ENCODE assay signal across 18 cellular contexts in genomic region chr11:132008872-132009271, GRCh38.
DNase-seq lines count a peak whose midpoint lies in the region; ATAC-seq and TF ChIP-seq lines count a peak whose summit lies in the region.
"Had no signal": no experiment of that assay in that cellular context is flagged by ENCODE, and none has a peak within 500 bp of the region (broad histone marks: within the 10 kb centered on the region; RNA-seq: fewer than 3 reads in every experiment).

No MANE protein-coding gene starts in this region.

- H3K27ac ChIP-seq in SK-N-SH (ENCODE audit: low read depth in 2 of 2, low read length in 1 of 2) (no peak overlapping the region), mesendoderm (ENCODE audit: low read depth, low read length) (no peak overlapping the region), upper lobe of right lung (no peak overlapping the region), heart left ventricle (no peak overlapping the region)
- no peak overlapping the region for H3K27ac ChIP-seq in naive thymus-derived CD4-positive, alpha-beta T cell (ENCODE audit: low read depth, low read length)
- H3K27ac ChIP-seq: BLaER1 treated with 17β-estradiol and CSF1 and Interleukin-3, amounts not matched to agents 10 nM and 100 nM had no signal

- TF ChIP-seq EP300 in SK-N-SH (IDR thresholded peaks at IDR 0.05; ENCODE audit: borderline replicate concordance in 1 of 2, low read depth in 1 of 2, low read length in 1 of 2), result no peak

- H3K4me3 ChIP-seq in SK-N-SH (ENCODE audit: low read depth in 2 of 2, low read length in 1 of 2) (no peak overlapping the region), mesendoderm (ENCODE audit: low read length) (no peak overlapping the region), upper lobe of right lung (no peak overlapping the region), heart left ventricle (no peak overlapping the region)
- H3K4me3 ChIP-seq in naive thymus-derived CD4-positive, alpha-beta T cell (ENCODE audit: low read length), result no peak overlapping the region
- H3K4me3 ChIP-seq: BLaER1 treated with 17β-estradiol and CSF1 and Interleukin-3, amounts not matched to agents 10 nM and 100 nM; HAP-1; K562 had no signal

- H4K8ac ChIP-seq in mesendoderm (ENCODE audit: low read depth, low read length), result no peak overlapping the region

- H4K5ac ChIP-seq in mesendoderm (ENCODE audit: low read length), result no peak overlapping the region

- H3K4me2 ChIP-seq in SK-N-SH (no peak overlapping the region), mesendoderm (ENCODE audit: low read length) (no peak overlapping the region)

- no peaks in the 10 kb centered on the region for H3K9me2 ChIP-seq in SK-N-SH

- H3K18ac ChIP-seq in mesendoderm (ENCODE audit: low read length), result no peak overlapping the region

- H3K4me1 Mint-ChIP-seq in chondrocyte (ENCODE audit: low read depth), result peaks cover 9% of the 10 kb centered on the region
- no peaks in the 10 kb centered on the region for H3K4me1 Mint-ChIP-seq in naive thymus-derived CD4-positive, alpha-beta T cell

- WGBS in SK-N-SH (ENCODE audit: low lambda C conversion rate), result 35% methylated on average over 4 of the region's 4 CpGs
- no CpG with 5 or more reads among the region's 4 CpGs for WGBS in mesendoderm (ENCODE audit: extremely low coverage, insufficient coverage, low lambda C conversion rate)
- 27 to 36% (median 34%) methylated on average over 4 of the region's 4 CpGs for WGBS in heart left ventricle, 4 donors

- no peaks in the 10 kb centered on the region for H3F3A ChIP-seq in SK-N-SH (replicated peaks; ENCODE audit: insufficient read depth)

- TF ChIP-seq RAD21 in SK-N-SH (IDR thresholded peaks at IDR 0.05; ENCODE audit: low read length), result no peak

- H2BK120ac ChIP-seq in mesendoderm (ENCODE audit: low read depth, low read length), result no peak overlapping the region

- no peaks in the 10 kb centered on the region for H3K36me3 ChIP-seq in SK-N-SH (replicated peaks in 1 of 2; ENCODE audit: control insufficient read depth in 1 of 2, insufficient read depth in 2 of 2, low read length in 1 of 2)
- H3K36me3 ChIP-seq in mesendoderm (ENCODE audit: control insufficient read depth, insufficient read depth, low read length), result no peaks in the 10 kb centered on the region
- H3K36me3 ChIP-seq in upper lobe of right lung, result no peaks in the 10 kb centered on the region
- H3K36me3 ChIP-seq in heart left ventricle, result no peaks in the 10 kb centered on the region
- no peaks in the 10 kb centered on the region for H3K36me3 ChIP-seq in naive thymus-derived CD4-positive, alpha-beta T cell (ENCODE audit: control insufficient read depth in 2 of 3, insufficient read depth in 3 of 3, low read length in 3 of 3)
- H3K36me3 ChIP-seq: BLaER1 treated with 17β-estradiol and CSF1 and Interleukin-3, amounts not matched to agents 10 nM and 100 nM; HAP-1 had no signal

- H3K27ac Mint-ChIP-seq in chondrocyte (ENCODE audit: unreplicated experiment), result peak overlapping the region; percentile 77
- H3K27ac Mint-ChIP-seq in naive thymus-derived CD4-positive, alpha-beta T cell, result no peak overlapping the region

- H3K4ac ChIP-seq in mesendoderm (ENCODE audit: low read depth, low read length), result no peak overlapping the region

- CTCF ChIA-PET in SK-N-SH (lab: Yijun Ruan, JAX), result interaction anchor here (1.0 kb wide), 1 partner anchor 141 kb away, joined by 3 read pairs; no protein-coding TSS in a partner anchor
- CTCF ChIA-PET in naive thymus-derived CD4-positive, alpha-beta T cell (lab: Charles Lee), result no interaction called here

- H3K9me3 ChIP-seq in SK-N-SH (no peaks in the 10 kb centered on the region), upper lobe of right lung (no peaks in the 10 kb centered on the region), heart left ventricle (no peaks in the 10 kb centered on the region)
- no peaks in the 10 kb centered on the region for H3K9me3 ChIP-seq in naive thymus-derived CD4-positive, alpha-beta T cell (ENCODE audit: control insufficient read depth in 2 of 3, low read length in 3 of 3)
- H3K9me3 ChIP-seq: HAP-1 had no signal

- H3K36me3 Mint-ChIP-seq in chondrocyte (ENCODE audit: low read depth), result no peaks in the 10 kb centered on the region
- no peaks in the 10 kb centered on the region for H3K36me3 Mint-ChIP-seq in naive thymus-derived CD4-positive, alpha-beta T cell

- no peak overlapping the region for H3K23ac ChIP-seq in mesendoderm (ENCODE audit: low read length)

- H3K9me3 Mint-ChIP-seq in chondrocyte (ENCODE audit: low read depth), result no peaks in the 10 kb centered on the region
- H3K9me3 Mint-ChIP-seq in naive thymus-derived CD4-positive, alpha-beta T cell, result peaks cover 0 to 9% (median 3%) of the 10 kb centered on the region in 11 donors

- H2AFZ ChIP-seq in SK-N-SH (ENCODE audit: low read depth), result no peak overlapping the region

- intact Hi-C loops in upper lobe of right lung (cut with DNase I), result no loop called here
- intact Hi-C loops in heart left ventricle (cut with DNase I), result no loop called here
- intact Hi-C loops in naive thymus-derived CD4-positive, alpha-beta T cell (cut with micrococcal nuclease), result no loop called here

- no peak overlapping the region for H2BK5ac ChIP-seq in mesendoderm (ENCODE audit: low read length)

- H3K4me3 Mint-ChIP-seq in chondrocyte (ENCODE audit: unreplicated experiment), result no peak overlapping the region
- H3K4me3 Mint-ChIP-seq in naive thymus-derived CD4-positive, alpha-beta T cell, result no peak overlapping the region

- peak overlapping the region; percentile 10 for H3K56ac ChIP-seq in mesendoderm (ENCODE audit: low read length)

- H2AK5ac ChIP-seq in mesendoderm (ENCODE audit: low read length), result no peak overlapping the region

- H3K27me3 Mint-ChIP-seq in chondrocyte (ENCODE audit: low read depth), result no peaks in the 10 kb centered on the region
- peaks cover 0 to 4% (median 0%) of the 10 kb centered on the region in 5 donors for H3K27me3 Mint-ChIP-seq in naive thymus-derived CD4-positive, alpha-beta T cell

- H3K79me2 ChIP-seq in SK-N-SH (ENCODE audit: insufficient read depth) (no peaks in the 10 kb centered on the region), mesendoderm (ENCODE audit: control insufficient read depth, insufficient read depth, low read length) (no peaks in the 10 kb centered on the region)

- no peak for TF ChIP-seq CTCF in SK-N-SH (IDR thresholded peaks at IDR 0.05)
- TF ChIP-seq CTCF in chondrocyte (IDR thresholded peaks at IDR 0.05), result peak; percentile 13
- TF ChIP-seq CTCF in upper lobe of right lung (IDR thresholded peaks at IDR 0.05), result no peak
- TF ChIP-seq CTCF in heart left ventricle (IDR thresholded peaks at IDR 0.05), result no peak

- DNase-seq in SK-N-SH (no peak), chondrocyte (ENCODE audit: low spot score) (no peak), mesendoderm (peak; percentile 40), upper lobe of right lung (no peak), heart left ventricle (no peak)
- no peak for DNase-seq in activated CD8-positive, alpha-beta memory T cell treated with anti-CD3 and anti-CD28 coated beads, Interleukin-2, amount 50 U/mL, for 4 hours
- DNase-seq in naive thymus-derived CD4-positive, alpha-beta T cell, result no peak
- DNase-seq: EL, NCI-H1048, NCI-H1694 treated with DMSO at 0.1 percent for 48 hours, NCI-H510A treated with DMSO at 0.1 percent for 48 hours, OCI-M1, RPMI8226, SW 1271 had no signal

- no peak for TF ChIP-seq POLR2A in heart left ventricle (IDR thresholded peaks at IDR 0.05)

- POLR2A ChIA-PET in SK-N-SH (lab: Yijun Ruan, JAX), result no interaction called here
- POLR2A ChIA-PET in naive thymus-derived CD4-positive, alpha-beta T cell (lab: Charles Lee), result no interaction called here

- no peaks in the 10 kb centered on the region for H4K20me1 ChIP-seq in SK-N-SH (ENCODE audit: insufficient read depth)
- H4K20me1 ChIP-seq: BLaER1 treated with 17β-estradiol and CSF1 and Interleukin-3, amounts not matched to agents 10 nM and 100 nM had no signal

- no peaks in the 10 kb centered on the region for H3K79me1 ChIP-seq in mesendoderm (ENCODE audit: low read length)

- H3K4me1 ChIP-seq in SK-N-SH (ENCODE audit: control insufficient read depth in 1 of 2, insufficient read depth in 2 of 2, low read depth in 1 of 2, low read length in 1 of 2) (peaks cover 0 to 6% of the 10 kb centered on the region in 2 experiments; a peak in 2 of 4 replicates), mesendoderm (ENCODE audit: control insufficient read depth, low read depth, low read length) (peaks cover 2% of the 10 kb centered on the region), upper lobe of right lung (no peaks in the 10 kb centered on the region), heart left ventricle (no peaks in the 10 kb centered on the region)
- H3K4me1 ChIP-seq in naive thymus-derived CD4-positive, alpha-beta T cell (ENCODE audit: control insufficient read depth in 2 of 2, insufficient read depth in 2 of 2, low read length in 2 of 2), result no peaks in the 10 kb centered on the region
- H3K4me1 ChIP-seq: HAP-1 had no signal

- H3K9ac ChIP-seq in SK-N-SH (no peak overlapping the region), mesendoderm (ENCODE audit: low read length) (no peak overlapping the region)
- H3K9ac ChIP-seq: BLaER1 treated with 17β-estradiol and CSF1 and Interleukin-3, amounts not matched to agents 10 nM and 100 nM had no signal

- H2BK15ac ChIP-seq in mesendoderm (replicated peaks; ENCODE audit: low read depth), result no peak overlapping the region

- H3K27me3 ChIP-seq in SK-N-SH (ENCODE audit: insufficient read depth), result no peaks in the 10 kb centered on the region
- no peaks in the 10 kb centered on the region for H3K27me3 ChIP-seq in mesendoderm (ENCODE audit: insufficient read depth, low read length, poor library complexity)
- H3K27me3 ChIP-seq in upper lobe of right lung, result no peaks in the 10 kb centered on the region
- H3K27me3 ChIP-seq in heart left ventricle, result peaks cover 0 to 3% (median 0%) of the 10 kb centered on the region in 9 donors
- no peaks in the 10 kb centered on the region for H3K27me3 ChIP-seq in naive thymus-derived CD4-positive, alpha-beta T cell (ENCODE audit: control insufficient read depth in 2 of 2, insufficient read depth in 2 of 2, low read length in 2 of 2)
- H3K27me3 ChIP-seq: BLaER1 treated with 17β-estradiol and CSF1 and Interleukin-3, amounts not matched to agents 10 nM and 100 nM had no signal

- ATAC-seq in SK-N-SH treated with all-trans-retinoic acid at 6 μM for 48 hours (peak; percentile 71), upper lobe of right lung (no peak), heart left ventricle (no peak)
- ATAC-seq in naive thymus-derived CD4-positive, alpha-beta T cell, result no peak
- ATAC-seq: K562 had no signal

TF ChIP-seq in SK-N-SH treated with all-trans-retinoic acid at 6 μM for 48 hours, 23 proteins besides CTCF, POLR2A, EP300 and RAD21 (continues in another document):
- no peak for TF ChIP-seq ZC3H10 (CRISPR knock-in tag; IDR thresholded peaks at IDR 0.05)
- no peak for TF ChIP-seq SNAI2 (CRISPR knock-in tag; IDR thresholded peaks at IDR 0.05)
